Comparison of ENCODE assay signal across 1 cellular context in genomic region chr2:142983174-142983573, GRCh38.
TF ChIP-seq lines count a peak whose summit lies in the region.

No MANE protein-coding gene starts in this region.

TF ChIP-seq in HepG2, 621 proteins besides CTCF, POLR2A, EP300 and RAD21 (continued from another document):
- TF ChIP-seq HNF1A (IDR thresholded peaks at IDR 0.05; ENCODE audit: low read depth): no peak
- no peak for TF ChIP-seq HNF1A (CRISPR knock-in tag; IDR thresholded peaks at IDR 0.05; ENCODE audit: borderline replicate concordance)
TF ChIP-seq in HepG2: peak in this region for 1.
